ENCODE assay signal across 1 cellular context in the genomic region with DNA sequence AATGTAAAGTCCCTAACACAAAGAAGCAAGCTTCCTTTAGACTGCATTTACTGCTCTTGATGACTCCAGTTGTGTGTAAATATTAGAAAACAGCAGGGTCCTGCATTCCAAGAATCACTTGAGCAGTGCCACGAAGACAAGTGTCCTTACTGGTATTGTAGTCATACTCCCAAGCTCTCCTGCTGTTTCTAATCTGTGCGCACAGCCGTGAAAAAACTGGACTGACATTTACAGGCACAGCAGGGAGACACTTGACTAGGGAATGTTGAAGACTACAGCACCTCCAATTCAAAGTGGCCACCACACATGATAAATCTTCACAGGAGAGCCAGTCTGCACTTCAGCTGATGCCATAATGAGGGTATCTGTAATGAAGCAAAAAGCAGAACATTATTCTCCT.
TF ChIP-seq lines count a peak whose summit lies in the region.

No MANE protein-coding gene starts in this region.

TF ChIP-seq in Ishikawa, 13 proteins besides CTCF, POLR2A, EP300 and RAD21 (continued from another document):
- TF ChIP-seq YY1 (IDR thresholded peaks at IDR 0.05; ENCODE audit: low read depth) (0 out of 2 replicates have a peak, but pooled peaks have one; percentile 35), CREB1 (IDR thresholded peaks at IDR 0.05; ENCODE audit: low read depth) (no peak)
